ENCODE assay signal across 21 cellular contexts in the genomic region with DNA sequence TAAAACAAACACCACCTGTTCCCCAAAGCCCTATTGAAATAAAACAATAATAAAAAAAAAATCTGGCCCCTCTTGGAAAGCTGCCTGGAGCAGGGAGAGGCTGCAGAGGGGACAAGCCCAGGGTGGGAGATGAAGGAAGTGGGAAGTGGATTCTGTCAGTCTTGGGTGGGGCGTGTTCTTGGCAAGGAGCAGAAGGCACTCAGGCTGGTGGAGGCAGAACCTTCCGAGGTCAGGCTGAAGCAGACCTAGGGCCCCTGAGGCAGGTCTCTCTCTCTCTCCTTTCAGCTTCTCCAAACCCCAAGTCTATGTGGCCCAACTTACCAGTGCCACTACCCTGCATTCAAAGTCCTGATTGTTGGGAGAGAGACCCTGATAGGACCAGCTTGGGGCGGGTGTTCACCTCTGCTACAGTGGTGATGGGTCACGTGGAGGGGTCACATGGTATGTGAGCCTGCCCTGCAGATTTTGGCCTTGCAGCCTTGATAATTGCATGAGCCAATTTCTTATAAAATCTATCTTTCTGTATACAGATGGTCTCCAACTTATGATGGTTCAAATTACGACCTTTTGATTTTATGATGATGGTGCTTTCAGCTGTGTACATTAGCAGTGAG.
DNase-seq lines count a peak whose midpoint lies in the region; ATAC-seq and TF ChIP-seq lines count a peak whose summit lies in the region.
"Had no signal": no experiment of that assay in that cellular context is flagged by ENCODE, and none has a peak within 500 bp of the region (broad histone marks: within the 10 kb centered on the region; RNA-seq: fewer than 3 reads in every experiment).

No MANE protein-coding gene starts in this region.

- H3K4me2 ChIP-seq in BLaER1 treated with 17β-estradiol and CSF1 and Interleukin-3, amounts not matched to agents 10 nM and 100 nM: peak overlapping the region in 9 of 11 experiments; percentile 47 to 90 (median 78); a peak in 17 of 22 replicates
- H3K4me2 ChIP-seq in SU-DHL-6 (ENCODE audit: low read depth, low read length, poor library complexity, severe bottlenecking): peak overlapping the region; percentile 100
- H3K4me2 ChIP-seq: A549, KMS-11, PC-9 had no signal

- peak; percentile 13 for DNase-seq in NCI-H1105 (lab: John Stamatoyannopoulos, UW)
- DNase-seq in mucosa of descending colon: no peak
- no peak for DNase-seq in GM19238 (ENCODE audit: insufficient read length, low spot score)
- no peak for DNase-seq in middle frontal gyrus (ENCODE audit: extremely low spot score, low spot score)
- no peak for DNase-seq in gastrocnemius medialis
- DNase-seq: BE2C; CD4-positive, alpha-beta T cell; COR-L47; DMS79; GOT3; NCI-H1436; NCI-H1930; NCI-H526; PC-9; T-cell had no signal

- no peak overlapping the region for H3K27ac ChIP-seq in BLaER1 treated with 17β-estradiol and CSF1 and Interleukin-3, amounts not matched to agents 10 nM and 100 nM
- H3K27ac ChIP-seq in SU-DHL-6 (ENCODE audit: low read depth, low read length) (peak overlapping the region; percentile 100), gastrocnemius medialis (no peak overlapping the region)
- H3K27ac ChIP-seq: A549, KMS-11, PC-9 had no signal

- no peak for TF ChIP-seq POLR2A in gastrocnemius medialis (IDR thresholded peaks at IDR 0.05)

- intact Hi-C loops in mucosa of descending colon (cut with DNase I, micrococcal nuclease): no loop called here
- intact Hi-C loops in gastrocnemius medialis (cut with DNase I; ENCODE audit: low total_unique reads): no loop called here

- no peak overlapping the region for H3K4me3 ChIP-seq in BLaER1 treated with 17β-estradiol and CSF1 and Interleukin-3, amounts not matched to agents 10 nM and 100 nM
- H3K4me3 ChIP-seq in SU-DHL-6 (ENCODE audit: insufficient read depth, low read length, poor library complexity, severe bottlenecking) (peak overlapping the region; percentile 73), mucosa of descending colon (no peak overlapping the region), gastrocnemius medialis (no peak overlapping the region)
- H3K4me3 ChIP-seq: A549, PC-9 had no signal

- H3K4me1 ChIP-seq in BLaER1 treated with 17β-estradiol and CSF1 and Interleukin-3, amounts not matched to agents 10 nM and 100 nM: peaks cover 19 to 64% (median 57%) of the 10 kb centered on the region in 10 experiments
- H3K4me1 ChIP-seq in mucosa of descending colon (ENCODE audit: low read depth) (no peaks in the 10 kb centered on the region), gastrocnemius medialis (no peaks in the 10 kb centered on the region)
- H3K4me1 ChIP-seq: A549, BE2C had no signal

- peak; percentile 56 for ATAC-seq in mucosa of descending colon
- ATAC-seq in gastrocnemius medialis: no peak
- ATAC-seq: A549, HCT116, SK-N-SH treated with all-trans-retinoic acid at 6 μM for 48 hours, T-cell had no signal

- no peaks in the 10 kb centered on the region for H3K27me3 ChIP-seq in BLaER1 treated with 17β-estradiol and CSF1 and Interleukin-3, amounts not matched to agents 10 nM and 100 nM
- H3K27me3 ChIP-seq in SU-DHL-6 (ENCODE audit: low read length): no peaks in the 10 kb centered on the region
- H3K27me3 ChIP-seq in gastrocnemius medialis: peaks cover 7 to 15% (median 9%) of the 10 kb centered on the region in 3 donors
- H3K27me3 ChIP-seq: BE2C had no signal

- no peak for TF ChIP-seq CTCF in SU-DHL-6 (IDR thresholded peaks at IDR 0.05; ENCODE audit: insufficient read depth, low read length, poor library complexity, severe bottlenecking)
- TF ChIP-seq CTCF in mucosa of descending colon (IDR thresholded peaks at IDR 0.05): no peak
- TF ChIP-seq CTCF in gastrocnemius medialis (IDR thresholded peaks at IDR 0.05 in 4 of 5, conservative IDR thresholded peaks at IDR 0.05 in 1 of 5): no peak

- no peak overlapping the region for H2AFZ ChIP-seq in SU-DHL-6 (ENCODE audit: low read depth, low read length, severe bottlenecking)
- H2AFZ ChIP-seq: PC-9 had no signal

- H3K9me2 ChIP-seq in SU-DHL-6 (replicated peaks; ENCODE audit: insufficient read depth, low read length): no peaks in the 10 kb centered on the region

- no peaks in the 10 kb centered on the region for H3K36me3 ChIP-seq in BLaER1 treated with 17β-estradiol and CSF1 and Interleukin-3, amounts not matched to agents 10 nM and 100 nM
- H3K36me3 ChIP-seq in SU-DHL-6 (ENCODE audit: low read length): no peaks in the 10 kb centered on the region
- no peaks in the 10 kb centered on the region for H3K36me3 ChIP-seq in mucosa of descending colon (ENCODE audit: low read depth)
- H3K36me3 ChIP-seq in gastrocnemius medialis: no peaks in the 10 kb centered on the region
- H3K36me3 ChIP-seq: BE2C had no signal

- H3F3A ChIP-seq in SU-DHL-6 (ENCODE audit: insufficient read depth): peaks cover 29% of the 10 kb centered on the region

- in situ Hi-C loops in gastrocnemius medialis (cut with MboI; ENCODE audit: low sequenced_read_pairs in 4 of 4): no loop called here

- no peak overlapping the region; a peak in 1 of 22 replicates for H3K9ac ChIP-seq in BLaER1 treated with 17β-estradiol and CSF1 and Interleukin-3, amounts not matched to agents 10 nM and 100 nM
- H3K9ac ChIP-seq in SU-DHL-6 (ENCODE audit: low read length): peak overlapping the region; percentile 96
- H3K9ac ChIP-seq: KMS-11 had no signal

- peaks cover 0 to 7% (median 0%) of the 10 kb centered on the region in 11 experiments; a peak in 3 of 22 replicates for H3K9me3 ChIP-seq in BLaER1 treated with 17β-estradiol and CSF1 and Interleukin-3, amounts not matched to agents 10 nM and 100 nM (replicated peaks in 1 of 11)
- H3K9me3 ChIP-seq in SU-DHL-6 (ENCODE audit: insufficient read depth, low read length) (no peaks in the 10 kb centered on the region), mucosa of descending colon (no peaks in the 10 kb centered on the region), gastrocnemius medialis (no peaks in the 10 kb centered on the region)
- H3K9me3 ChIP-seq: A549, BE2C had no signal

- no peaks in the 10 kb centered on the region; a peak in 2 of 22 replicates for H4K20me1 ChIP-seq in BLaER1 treated with 17β-estradiol and CSF1 and Interleukin-3, amounts not matched to agents 10 nM and 100 nM
- H4K20me1 ChIP-seq in SU-DHL-6 (ENCODE audit: low read depth, low read length): no peaks in the 10 kb centered on the region

- H3K79me2 ChIP-seq in SU-DHL-6 (ENCODE audit: insufficient read depth, low read length): peaks cover 25% of the 10 kb centered on the region
